Comparison of ENCODE assay signal across 8 cellular contexts in genomic region chr19:3499738-3500428, GRCh38. TPM values are rescaled to one million over a fixed set of nuclear protein-coding genes. Genes with fewer than 3 reads are reported as not detected.
A peak's percentile ranks its signal among the peaks of the same experiment; 100 is the strongest.
DNase-seq lines count a peak whose midpoint lies in the region; ATAC-seq and TF ChIP-seq lines count a peak whose summit lies in the region.

No MANE protein-coding gene starts in this region.

- H3K27me3 ChIP-seq in Loucy (ENCODE audit: insufficient read depth, low read length, poor library complexity, severe bottlenecking) = no peaks in the 10 kb centered on the region
- no peaks in the 10 kb centered on the region for H3K27me3 ChIP-seq in endocrine pancreas (ENCODE audit: control insufficient read depth, insufficient read depth, low read length)

- ATAC-seq in sciatic nerve = no peak

- H3K27ac Mint-ChIP-seq in neural crest cell (ENCODE audit: unreplicated experiment) = peak overlapping the region; percentile 99

- peak overlapping the region; percentile 80 for H3K9ac ChIP-seq in Loucy (ENCODE audit: low read depth, low read length, poor library complexity, severe bottlenecking)
- H3K9ac ChIP-seq in endocrine pancreas (ENCODE audit: control insufficient read depth, insufficient read depth, low read length) = peak overlapping the region; percentile 61

- peak overlapping the region; percentile 93 for H2AFZ ChIP-seq in Loucy (ENCODE audit: low read length)

- H3K9me3 Mint-ChIP-seq in neural crest cell = no peaks in the 10 kb centered on the region

- H3K4me3 ChIP-seq in GM12864 (ENCODE audit: low read depth, low read length) (peak overlapping the region; percentile 80), Loucy (ENCODE audit: low read length, poor library complexity, severe bottlenecking) (peak overlapping the region; percentile 97), endocrine pancreas (ENCODE audit: control insufficient read depth, insufficient read depth, low read length) (peak overlapping the region; percentile 55)

- no peaks in the 10 kb centered on the region for H3F3A ChIP-seq in Loucy (ENCODE audit: low read depth)

- peaks cover 3% of the 10 kb centered on the region for H3K36me3 Mint-ChIP-seq in neural crest cell (ENCODE audit: low read depth)

- DNase-seq in GM12864 (ENCODE audit: low read depth) (no peak), neural crest cell (ENCODE audit: low read depth, low spot score) (no peak), sciatic nerve (ENCODE audit: low spot score) (no peak), superior temporal gyrus (ENCODE audit: extremely low spot score) (no peak), NCI-H187 (lab: John Stamatoyannopoulos, UW) (no peak), NCI-H187 treated with DMSO at 0.1 percent for 48 hours (lab: John Stamatoyannopoulos, UW) (no peak)

- no peaks in the 10 kb centered on the region for H3K27me3 Mint-ChIP-seq in neural crest cell (ENCODE audit: low read depth)

- H3K4me1 Mint-ChIP-seq in neural crest cell = peaks cover 13% of the 10 kb centered on the region

- intact Hi-C loops in sciatic nerve (cut with DNase I) = no loop called here

- no peaks in the 10 kb centered on the region for H3K9me2 ChIP-seq in Loucy (replicated peaks; ENCODE audit: low read depth, low read length)

- H3K4me2 ChIP-seq in Loucy (ENCODE audit: low read depth, low read length, poor library complexity, severe bottlenecking) = peak overlapping the region; percentile 90

- no peaks in the 10 kb centered on the region for H4K20me1 ChIP-seq in Loucy (ENCODE audit: insufficient read depth, low read length, poor library complexity, severe bottlenecking)

- H3K79me2 ChIP-seq in Loucy (ENCODE audit: insufficient read depth, low read length) = peaks cover 21% of the 10 kb centered on the region

- H3K9me3 ChIP-seq in Loucy (ENCODE audit: insufficient read depth, low read depth, low read length) (no peaks in the 10 kb centered on the region), endocrine pancreas (ENCODE audit: control insufficient read depth, low read length) (no peaks in the 10 kb centered on the region)

- TF ChIP-seq CTCF in GM12864 (IDR thresholded peaks at IDR 0.05; ENCODE audit: low read depth, low read length, missing control alignments) = no peak
- no peak for TF ChIP-seq CTCF in Loucy (conservative IDR thresholded peaks at IDR 0.05; ENCODE audit: low read length)
- TF ChIP-seq CTCF in neural crest cell (conservative IDR thresholded peaks at IDR 0.05) = no peak

- H3K36me3 ChIP-seq in Loucy (ENCODE audit: insufficient read depth, low read length) = peaks cover 5% of the 10 kb centered on the region; the same call in 1 of the 2 replicates
- no peaks in the 10 kb centered on the region for H3K36me3 ChIP-seq in endocrine pancreas (ENCODE audit: control insufficient read depth, insufficient read depth, low read length)

- peak overlapping the region; percentile 86 for H3K4me3 Mint-ChIP-seq in neural crest cell

- H3K4me1 ChIP-seq in Loucy (ENCODE audit: insufficient read depth, low read length, poor library complexity, severe bottlenecking) = peaks cover 13% of the 10 kb centered on the region
- H3K4me1 ChIP-seq in endocrine pancreas (ENCODE audit: control insufficient read depth, insufficient read depth, low read length) = no peaks in the 10 kb centered on the region

RNA-seq across cellular contexts. Expression of gene DOHH, which starts 0.6 kb away (rescaled TPM):
- total RNA-seq in neural crest cell (12.0 and 12.8 TPM in 2 replicates), sciatic nerve (8.4 TPM)

RNA-seq across cellular contexts. Expression of gene FZR1, which starts 6.2 kb away (rescaled TPM):
- total RNA-seq in neural crest cell (63.2 and 67.8 TPM in 2 replicates), sciatic nerve (46.1 TPM)

RNA-seq across cellular contexts. Expression of gene SMIM44, which starts 16.6 kb away (rescaled TPM):
- total RNA-seq in neural crest cell = not detected in 2 replicates
- not detected for total RNA-seq in sciatic nerve

RNA-seq across cellular contexts. Expression of gene SMIM24, which starts 19.6 kb away (rescaled TPM):
- total RNA-seq in neural crest cell = not detected in 2 replicates
- not detected for total RNA-seq in sciatic nerve

RNA-seq across cellular contexts. Expression of gene TEKTIP1, which starts 39.1 kb away (rescaled TPM):
- total RNA-seq in neural crest cell (1.1 and 2.0 TPM in 2 replicates), sciatic nerve (4.9 TPM)
